In genomic region chr19:47310323-47310722, GRCh38 we compare ENCODE assay signal across 16 cellular contexts. TPM values are rescaled to one million over a fixed set of nuclear protein-coding genes. Genes with fewer than 3 reads are reported as not detected.
A peak's percentile ranks its signal among the peaks of the same experiment; 100 is the strongest.
DNase-seq lines count a peak whose midpoint lies in the region; TF ChIP-seq lines count a peak whose summit lies in the region.
"Had no signal": no experiment of that assay in that cellular context is flagged by ENCODE, and none has a peak within 500 bp of the region (broad histone marks: within the 10 kb centered on the region; RNA-seq: fewer than 3 reads in every experiment).

No MANE protein-coding gene starts in this region.

- 84 to 96% (median 87%) methylated on average over 2 of the region's 2 CpGs for WGBS in stomach, 5 donors

- no peak for TF ChIP-seq EP300 in stomach (IDR thresholded peaks at IDR 0.05)

- no peaks in the 10 kb centered on the region for H3K36me3 ChIP-seq in stomach

- peaks cover 0 to 12% (median 5%) of the 10 kb centered on the region in 4 donors for H3K4me1 ChIP-seq in stomach

- TF ChIP-seq CTCF in HL-60 (IDR thresholded peaks at IDR 0.05; ENCODE audit: insufficient read depth, low read length), result no peak
- TF ChIP-seq CTCF in stomach (IDR thresholded peaks at IDR 0.05), result no peak

- no peak for TF ChIP-seq POLR2A in stomach (IDR thresholded peaks at IDR 0.05)

- H3K4me1 Mint-ChIP-seq in activated T-cell treated with anti-CD3 and anti-CD28 coated beads, Interleukin-2, amount 50 U/mL, for 24 hours (ENCODE audit: low read depth), result peaks cover 5% of the 10 kb centered on the region

- H3K36me3 Mint-ChIP-seq in activated T-cell treated with anti-CD3 and anti-CD28 coated beads, Interleukin-2, amount 50 U/mL, for 24 hours (ENCODE audit: low read depth), result no peaks in the 10 kb centered on the region
- H3K36me3 Mint-ChIP-seq: CD8-positive, alpha-beta T cell; T-cell had no signal

- intact Hi-C loops in stomach (cut with DNase I; ENCODE audit: low total_unique reads), result no loop called here

- DNase-seq in HL-60 (ENCODE audit: low read depth in 1 of 2, low spot score in 1 of 2), result no peak
- no peak for DNase-seq in epithelial cell of prostate (ENCODE audit: low read depth, low spot score)
- DNase-seq in stomach, result no peak
- DNase-seq in NCI-H526 (lab: John Stamatoyannopoulos, UW), result no peak
- no peak for DNase-seq in activated T-cell treated with anti-CD3 and anti-CD28 coated beads, Interleukin-2, amount 50 U/mL, for 24 hours
- no peak for DNase-seq in COLO829 (ENCODE audit: low spot score)
- DNase-seq: activated CD4-positive, alpha-beta T cell treated with anti-CD3 and anti-CD28 coated beads for 1 hour; activated CD8-positive, alpha-beta T cell treated with anti-CD3 and anti-CD28 coated beads, Interleukin-2, amount 10 ng/mL, durations not matched to agents 7 days and 5 days; activated gamma-delta T cell treated with Interleukin-2 at 50 U/mL for 16 hours; CD8-positive, alpha-beta T cell; cortex of kidney; GDM1; NCI-H2029 treated with DMSO at 0.1 percent for 48 hours; T-cell had no signal

- H3K27me3 ChIP-seq in HL-60 (ENCODE audit: insufficient read depth, poor library complexity, severe bottlenecking) (no peaks in the 10 kb centered on the region), stomach (peaks cover 0 to 28% (median 0%) of the 10 kb centered on the region in 3 donors)

- H3K9me3 Mint-ChIP-seq in activated T-cell treated with anti-CD3 and anti-CD28 coated beads, Interleukin-2, amount 50 U/mL, for 24 hours, result no peaks in the 10 kb centered on the region
- H3K9me3 Mint-ChIP-seq: CD8-positive, alpha-beta T cell; T-cell had no signal

- no peaks in the 10 kb centered on the region for H3K9me3 ChIP-seq in stomach

- no peak overlapping the region for H3K4me3 Mint-ChIP-seq in activated T-cell treated with anti-CD3 and anti-CD28 coated beads, Interleukin-2, amount 50 U/mL, for 24 hours
- H3K4me3 Mint-ChIP-seq: activated CD8-positive, alpha-beta T cell treated with anti-CD3 and anti-CD28 coated beads, Interleukin-2, amount 10 ng/mL, durations not matched to agents 7 days and 5 days; CD8-positive, alpha-beta T cell; T-cell had no signal

- H3K27ac ChIP-seq in HL-60 (replicated peaks) (peak overlapping the region; percentile 26), epithelial cell of prostate (peak overlapping the region; percentile 46), stomach (peak overlapping the region in 3 of 5 donors; percentile 13 to 71 (median 65))

- peaks cover 30% of the 10 kb centered on the region for H3K27me3 Mint-ChIP-seq in activated T-cell treated with anti-CD3 and anti-CD28 coated beads, Interleukin-2, amount 50 U/mL, for 24 hours

- no peak overlapping the region for H3K27ac Mint-ChIP-seq in activated T-cell treated with anti-CD3 and anti-CD28 coated beads, Interleukin-2, amount 50 U/mL, for 24 hours
- H3K27ac Mint-ChIP-seq: activated CD8-positive, alpha-beta T cell treated with anti-CD3 and anti-CD28 coated beads, Interleukin-2, amount 10 ng/mL, durations not matched to agents 7 days and 5 days; CD8-positive, alpha-beta T cell; T-cell had no signal

- H3K4me3 ChIP-seq in HL-60 (replicated peaks; ENCODE audit: insufficient read depth, low read length), result peak overlapping the region; percentile 15
- peak overlapping the region in 3 of 4 donors; percentile 9 to 39 (median 34) for H3K4me3 ChIP-seq in stomach

RNA-seq across cellular contexts. Expression of gene C5AR1, which starts 0.7 kb away (rescaled TPM):
- total RNA-seq in stomach, result 10 to 100 TPM in 1 of 5 donors, 1 to 10 TPM in 3, under 1 TPM in 1; 0.45 to 15.2 (median 1.9) TPM
- polyA plus RNA-seq in stomach, result 1 to 10 TPM; 2.3 to 7.2 (median 3.5) TPM
- total RNA-seq: glomerular endothelial cell had no signal
- polyA plus RNA-seq: neural cell had no signal

RNA-seq across cellular contexts. Expression of gene C5AR2, which starts 21.7 kb away (rescaled TPM):
- total RNA-seq in stomach, result 10 to 100 TPM in 1 of 5 donors, under 1 TPM in 2, not detected in 2; 0.73 to 11.1 (median 0.87) TPM
- under 1 TPM; 0.13 to 0.93 (median 0.76) TPM for polyA plus RNA-seq in stomach
- total RNA-seq: CD8-positive, alpha-beta T cell had no signal
- polyA plus RNA-seq: neural cell had no signal

RNA-seq across cellular contexts. Expression of gene INAFM1, which starts 35.6 kb away (rescaled TPM):
- total RNA-seq in stomach, result 1 to 10 TPM in 4 of 5 donors, not detected in 1; 1.8 to 7.7 (median 4.5) TPM
- polyA plus RNA-seq in stomach, result 10 to 100 TPM; 14.1 to 48.0 (median 18.7) TPM

RNA-seq across cellular contexts. Expression of gene DHX34, which starts 38.8 kb away (rescaled TPM):
- 10 to 100 TPM in 4 of 5 donors, 1 to 10 TPM in 1; 8.1 to 28.6 (median 13.4) TPM for total RNA-seq in stomach
- 1 to 10 TPM; 6.9 to 9.7 (median 9.0) TPM for polyA plus RNA-seq in stomach

RNA-seq across cellular contexts. Expression of gene CCDC9, which starts 54.0 kb away (rescaled TPM):
- 10 to 100 TPM; 16.1 to 62.4 (median 21.7) TPM for total RNA-seq in stomach
- polyA plus RNA-seq in stomach, result 10 to 100 TPM; 14.3 to 35.1 (median 20.9) TPM
